ENCODE assay signal across 25 cellular contexts in the genomic region with DNA sequence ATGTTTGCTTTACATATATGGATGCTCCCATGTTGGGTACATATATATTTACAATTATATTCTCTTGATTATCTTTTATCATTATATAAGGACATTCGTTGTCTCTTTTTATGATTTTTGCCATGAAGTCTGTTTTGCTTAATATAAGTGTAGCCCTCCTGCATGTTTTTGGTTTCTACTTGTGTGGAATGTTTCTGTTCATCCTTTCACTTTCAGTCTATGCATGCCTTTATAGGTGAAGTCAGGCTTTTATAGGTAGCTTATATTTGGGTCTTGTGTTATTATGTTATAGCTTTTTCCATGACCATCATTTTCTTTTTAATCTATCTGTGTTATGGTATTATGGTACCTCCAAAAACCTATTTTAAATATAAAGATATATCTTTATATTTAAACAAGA.
"Had no signal": no experiment of that assay in that cellular context is flagged by ENCODE, and none has a peak within 500 bp of the region (broad histone marks: within the 10 kb centered on the region; RNA-seq: fewer than 3 reads in every experiment).

No MANE protein-coding gene starts in this region.

- ATAC-seq: activated CD8-positive, alpha-beta T cell treated with anti-CD3 and anti-CD28 coated beads for 36 hours; activated naive CD8-positive, alpha-beta T cell treated with anti-CD3 and anti-CD28 coated beads, Interleukin-2, amount 50 U/mL, for 24 hours; activated T-cell treated with anti-CD3 and anti-CD28 coated beads, Interleukin-2, amount 50 U/mL, for 4 hours; activated T-helper 17 cell treated with anti-CD3 and anti-CD28 coated beads, Interleukin-2, amount 50 U/mL, for 72 hours; heart right ventricle; left lobe of liver; lower lobe of right lung; naive thymus-derived CD8-positive, alpha-beta T cell; psoas muscle; upper lobe of right lung had no signal

- DNase-seq: activated CD4-positive, alpha-beta T cell treated with anti-CD3 and anti-CD28 coated beads, Interleukin-2, amount 10 ng/mL, durations not matched to agents 7 days and 5 days; activated CD4-positive, CD25-positive, alpha-beta regulatory T cell treated with anti-CD3 and anti-CD28 coated beads, Interleukin-2, amount 50 U/mL, for 72 hours; activated CD8-positive, alpha-beta T cell treated with anti-CD3 and anti-CD28 coated beads for 36 hours; activated naive CD8-positive, alpha-beta T cell treated with anti-CD3 and anti-CD28 coated beads, Interleukin-2, amount 50 U/mL, for 24 hours; activated T-cell treated with anti-CD3 and anti-CD28 coated beads, Interleukin-2, amount 50 U/mL, for 4 hours; central memory CD4-positive, alpha-beta T cell; dermis blood vessel endothelial cell; effector CD4-positive, alpha-beta T cell; esophagus squamous epithelium; foreskin melanocyte; heart right ventricle; kidney glomerular epithelial cell; lower lobe of right lung; mesenchymal stem cell; naive thymus-derived CD8-positive, alpha-beta T cell; nucleus accumbens; psoas muscle; sigmoid colon; small intestine; stimulated activated CD4-positive, alpha-beta T cell treated with anti-CD3 and anti-CD28 coated beads, Interleukin-1b, Interleukin-23, amount 100 ng/mL, for 48 hours; stimulated activated naive CD4-positive, alpha-beta T cell; tibial artery; upper lobe of right lung had no signal
